Comparison of ENCODE assay signal across 10 cellular contexts in the genomic region with DNA sequence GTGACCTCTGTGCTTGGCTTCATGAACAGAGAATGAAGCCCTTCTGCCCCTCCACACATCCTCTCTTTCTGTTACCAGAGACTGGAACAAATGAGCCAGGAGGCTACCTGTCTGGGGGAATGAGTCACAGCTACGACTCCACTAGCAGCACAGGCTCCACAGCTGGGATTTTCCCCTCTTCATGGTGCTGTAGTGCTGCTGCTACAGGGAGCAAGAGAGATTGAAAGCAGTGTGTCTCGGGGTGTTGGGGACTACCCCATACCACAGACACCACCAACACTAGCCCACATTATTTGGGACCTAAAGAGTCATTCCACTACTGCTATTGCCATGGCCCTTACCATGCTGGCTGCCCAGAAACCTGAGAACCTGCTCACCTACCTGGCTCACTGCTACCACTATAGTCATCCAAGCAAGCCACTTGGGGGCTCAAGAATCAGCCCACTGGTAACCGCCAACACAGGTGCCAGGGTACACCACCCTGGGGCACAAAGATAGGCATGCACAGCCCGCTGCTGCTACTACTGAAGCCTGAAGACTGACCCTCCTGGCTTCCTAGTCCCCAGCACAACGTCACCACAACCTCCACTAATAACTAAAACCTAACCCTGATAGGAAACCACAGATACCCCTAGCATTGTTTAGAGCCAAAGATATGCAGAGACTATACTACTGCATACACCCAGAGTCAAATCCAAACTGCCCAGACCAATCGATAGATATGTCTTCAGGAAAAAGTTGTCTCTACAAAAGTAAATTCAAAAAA. TPM values are rescaled to one million over a fixed set of nuclear protein-coding genes. Genes with fewer than 3 reads are reported as not detected.
DNase-seq lines count a peak whose midpoint lies in the region; ATAC-seq and TF ChIP-seq lines count a peak whose summit lies in the region.
"Had no signal": no experiment of that assay in that cellular context is flagged by ENCODE, and none has a peak within 500 bp of the region (broad histone marks: within the 10 kb centered on the region; RNA-seq: fewer than 3 reads in every experiment).

No MANE protein-coding gene starts in this region.

- no peak overlapping the region for H3K4me3 ChIP-seq in Caco-2 (ENCODE audit: low read depth, low read length)

- no peak overlapping the region for H3K4me3 Mint-ChIP-seq in natural killer cell
- H3K4me3 Mint-ChIP-seq in Caco-2 (ENCODE audit: unreplicated experiment) = no peak overlapping the region

- ATAC-seq in GM18519 (IDR thresholded peaks at IDR 0.05; ENCODE audit: low FRiP score, unreplicated experiment) (peak; percentile 87), GM21367 (IDR thresholded peaks at IDR 0.05; ENCODE audit: unreplicated experiment) (peak; percentile 84), HG03139 (IDR thresholded peaks at IDR 0.05; ENCODE audit: unreplicated experiment) (peak; percentile 94), natural killer cell (peak in 2 of 3 donors; percentile 10 to 55)
- ATAC-seq: Panc1 had no signal

- intact Hi-C loops in natural killer cell (cut with micrococcal nuclease) = no loop called here
- intact Hi-C loops in Caco-2 (cut with micrococcal nuclease; ENCODE audit: unreplicated experiment) = no loop called here

- DNase-seq in natural killer cell = no peak
- no peak for DNase-seq in Caco-2
- no peak for DNase-seq in nucleus accumbens (lab: John Stamatoyannopoulos, UW)
- DNase-seq in GF-D8 (lab: John Stamatoyannopoulos, UW) = no peak
- no peak for DNase-seq in NCI-H1105 treated with DMSO at 0.1 percent for 48 hours (lab: John Stamatoyannopoulos, UW)
- DNase-seq: KBM-7 had no signal

- TF ChIP-seq CTCF in natural killer cell (IDR thresholded peaks at IDR 0.05) (no peak), Caco-2 (IDR thresholded peaks at IDR 0.05; ENCODE audit: insufficient read depth in 1 of 2, low read depth in 1 of 2, low read length in 1 of 2, severe bottlenecking in 1 of 2, unreplicated experiment in 1 of 2) (no peak)

- H3K36me3 ChIP-seq in Caco-2 (ENCODE audit: control insufficient read depth, insufficient read depth, low read length) = no peaks in the 10 kb centered on the region

- CTCF ChIA-PET in Caco-2 (lab: Charles Lee) = no interaction called here

- no peaks in the 10 kb centered on the region for H3K4me1 ChIP-seq in Caco-2

- peaks cover 14% of the 10 kb centered on the region for H3K36me3 Mint-ChIP-seq in natural killer cell
- H3K36me3 Mint-ChIP-seq in Caco-2 (ENCODE audit: insufficient read depth, unreplicated experiment) = no peaks in the 10 kb centered on the region

- no peaks in the 10 kb centered on the region for H3K27me3 ChIP-seq in Caco-2 (replicated peaks; ENCODE audit: control insufficient read depth, insufficient read depth, low read length)

- H3K27ac Mint-ChIP-seq in natural killer cell (no peak overlapping the region), Caco-2 (ENCODE audit: unreplicated experiment) (no peak overlapping the region)

- H3K27me3 Mint-ChIP-seq in natural killer cell (ENCODE audit: low read depth in 2 of 2) = peaks cover 39 to 82% of the 10 kb centered on the region in 2 donors
- no peaks in the 10 kb centered on the region for H3K27me3 Mint-ChIP-seq in Caco-2 (ENCODE audit: insufficient read depth, unreplicated experiment)

- BruUV-seq in Caco-2 (replicated peaks; lab: Mats Ljungman, UMichigan) = no TSS peak

- peaks cover 8 to 10% of the 10 kb centered on the region in 2 donors for H3K9me3 Mint-ChIP-seq in natural killer cell
- H3K9me3 Mint-ChIP-seq in Caco-2 (ENCODE audit: unreplicated experiment) = peaks cover 19% of the 10 kb centered on the region

- H3K9me3 ChIP-seq in Caco-2 = no peaks in the 10 kb centered on the region

- POLR2A ChIA-PET in Caco-2 (lab: Charles Lee) = no interaction called here

- H3K4me1 Mint-ChIP-seq in natural killer cell (peaks cover 8 to 9% of the 10 kb centered on the region in 2 donors), Caco-2 (ENCODE audit: low read depth, unreplicated experiment) (no peaks in the 10 kb centered on the region)

RNA-seq across cellular contexts. Expression of a gene that starts 17.7 kb away (rescaled TPM):
- total RNA-seq in natural killer cell (under 1 TPM in 1 of 3 donors, not detected in 2; 0.73 TPM), Caco-2 (2022) (not detected in 2 replicates)

RNA-seq across cellular contexts. Expression of a gene that starts 27.9 kb away (rescaled TPM):
- not detected for total RNA-seq in natural killer cell
- total RNA-seq in Caco-2 (2022) = not detected in 2 replicates

RNA-seq across cellular contexts. Expression of a gene that starts 40.0 kb away (rescaled TPM):
- total RNA-seq in natural killer cell (not detected), Caco-2 (2022) (not detected in 2 replicates)

RNA-seq across cellular contexts. Expression of a gene that starts 54.7 kb away (rescaled TPM):
- total RNA-seq in natural killer cell = not detected
- not detected in 2 replicates for total RNA-seq in Caco-2 (2022)

Comparison
In these comparisons a context has a peak if more than half of its experiments do, and no peak if none do; other contexts are left out.
1. ATAC-seq: peak in every context shown above with its lines; median percentile 94 in HG03139; 87 in GM18519; 84 in GM21367; 32 in natural killer cell.